1 cellular context compared by ENCODE assay signal in the genomic region with DNA sequence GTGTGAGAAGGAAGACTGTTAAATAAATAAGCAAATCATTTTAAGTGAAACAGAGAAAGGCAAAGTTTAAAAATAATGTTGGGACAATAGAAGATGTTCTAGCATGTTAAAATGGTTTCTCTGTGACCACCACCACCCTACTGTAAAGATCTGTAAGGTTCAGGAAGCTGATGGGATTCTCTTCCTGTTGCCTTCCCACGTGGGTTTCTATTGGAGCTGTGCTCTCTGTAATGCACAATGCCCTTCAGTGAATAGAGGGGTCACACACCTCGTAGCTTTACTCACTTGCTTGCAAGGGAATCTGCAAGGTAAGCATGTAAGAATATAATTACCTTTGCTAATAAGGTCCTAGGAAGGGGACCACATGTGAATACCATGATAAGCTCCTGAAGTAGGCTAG.
TF ChIP-seq lines count a peak whose summit lies in the region.

No MANE protein-coding gene starts in this region.

TF ChIP-seq in GM23338, 12 proteins besides CTCF, POLR2A, EP300 and RAD21 (continued from another document):
- TF ChIP-seq, protein P1, sequence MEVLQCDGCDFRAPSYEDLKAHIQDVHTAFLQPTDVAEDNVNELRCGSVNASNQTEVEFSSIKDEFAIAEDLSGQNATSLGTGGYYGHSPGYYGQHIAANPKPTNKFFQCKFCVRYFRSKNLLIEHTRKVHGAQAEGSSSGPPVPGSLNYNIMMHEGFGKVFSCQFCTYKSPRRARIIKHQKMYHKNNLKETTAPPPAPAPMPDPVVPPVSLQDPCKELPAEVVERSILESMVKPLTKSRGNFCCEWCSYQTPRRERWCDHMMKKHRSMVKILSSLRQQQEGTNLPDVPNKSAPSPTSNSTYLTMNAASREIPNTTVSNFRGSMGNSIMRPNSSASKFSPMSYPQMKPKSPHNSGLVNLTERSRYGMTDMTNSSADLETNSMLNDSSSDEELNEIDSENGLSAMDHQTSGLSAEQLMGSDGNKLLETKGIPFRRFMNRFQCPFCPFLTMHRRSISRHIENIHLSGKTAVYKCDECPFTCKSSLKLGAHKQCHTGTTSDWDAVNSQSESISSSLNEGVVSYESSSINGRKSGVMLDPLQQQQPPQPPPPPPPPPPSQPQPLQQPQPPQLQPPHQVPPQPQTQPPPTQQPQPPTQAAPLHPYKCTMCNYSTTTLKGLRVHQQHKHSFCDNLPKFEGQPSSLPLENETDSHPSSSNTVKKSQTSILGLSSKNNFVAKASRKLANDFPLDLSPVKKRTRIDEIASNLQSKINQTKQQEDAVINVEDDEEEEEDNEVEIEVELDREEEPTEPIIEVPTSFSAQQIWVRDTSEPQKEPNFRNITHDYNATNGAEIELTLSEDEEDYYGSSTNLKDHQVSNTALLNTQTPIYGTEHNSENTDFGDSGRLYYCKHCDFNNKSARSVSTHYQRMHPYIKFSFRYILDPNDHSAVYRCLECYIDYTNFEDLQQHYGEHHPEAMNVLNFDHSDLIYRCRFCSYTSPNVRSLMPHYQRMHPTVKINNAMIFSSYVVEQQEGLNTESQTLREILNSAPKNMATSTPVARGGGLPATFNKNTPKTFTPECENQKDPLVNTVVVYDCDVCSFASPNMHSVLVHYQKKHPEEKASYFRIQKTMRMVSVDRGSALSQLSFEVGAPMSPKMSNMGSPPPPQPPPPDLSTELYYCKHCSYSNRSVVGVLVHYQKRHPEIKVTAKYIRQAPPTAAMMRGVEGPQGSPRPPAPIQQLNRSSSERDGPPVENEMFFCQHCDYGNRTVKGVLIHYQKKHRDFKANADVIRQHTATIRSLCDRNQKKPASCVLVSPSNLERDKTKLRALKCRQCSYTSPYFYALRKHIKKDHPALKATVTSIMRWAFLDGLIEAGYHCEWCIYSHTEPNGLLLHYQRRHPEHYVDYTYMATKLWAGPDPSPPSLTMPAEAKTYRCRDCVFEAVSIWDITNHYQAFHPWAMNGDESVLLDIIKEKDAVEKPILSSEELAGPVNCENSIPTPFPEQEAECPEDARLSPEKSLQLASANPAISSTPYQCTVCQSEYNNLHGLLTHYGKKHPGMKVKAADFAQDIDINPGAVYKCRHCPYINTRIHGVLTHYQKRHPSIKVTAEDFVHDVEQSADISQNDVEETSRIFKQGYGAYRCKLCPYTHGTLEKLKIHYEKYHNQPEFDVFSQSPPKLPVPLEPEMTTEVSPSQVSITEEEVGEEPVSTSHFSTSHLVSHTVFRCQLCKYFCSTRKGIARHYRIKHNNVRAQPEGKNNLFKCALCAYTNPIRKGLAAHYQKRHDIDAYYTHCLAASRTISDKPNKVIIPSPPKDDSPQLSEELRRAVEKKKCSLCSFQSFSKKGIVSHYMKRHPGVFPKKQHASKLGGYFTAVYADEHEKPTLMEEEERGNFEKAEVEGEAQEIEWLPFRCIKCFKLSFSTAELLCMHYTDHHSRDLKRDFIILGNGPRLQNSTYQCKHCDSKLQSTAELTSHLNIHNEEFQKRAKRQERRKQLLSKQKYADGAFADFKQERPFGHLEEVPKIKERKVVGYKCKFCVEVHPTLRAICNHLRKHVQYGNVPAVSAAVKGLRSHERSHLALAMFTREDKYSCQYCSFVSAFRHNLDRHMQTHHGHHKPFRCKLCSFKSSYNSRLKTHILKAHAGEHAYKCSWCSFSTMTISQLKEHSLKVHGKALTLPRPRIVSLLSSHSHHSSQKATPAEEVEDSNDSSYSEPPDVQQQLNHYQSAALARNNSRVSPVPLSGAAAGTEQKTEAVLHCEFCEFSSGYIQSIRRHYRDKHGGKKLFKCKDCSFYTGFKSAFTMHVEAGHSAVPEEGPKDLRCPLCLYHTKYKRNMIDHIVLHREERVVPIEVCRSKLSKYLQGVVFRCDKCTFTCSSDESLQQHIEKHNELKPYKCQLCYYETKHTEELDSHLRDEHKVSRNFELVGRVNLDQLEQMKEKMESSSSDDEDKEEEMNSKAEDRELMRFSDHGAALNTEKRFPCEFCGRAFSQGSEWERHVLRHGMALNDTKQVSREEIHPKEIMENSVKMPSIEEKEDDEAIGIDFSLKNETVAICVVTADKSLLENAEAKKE (CRISPR knock-in tag; IDR thresholded peaks at IDR 0.05), result no peak
- TF ChIP-seq CREB1 (CRISPR knock-in tag; IDR thresholded peaks at IDR 0.05; ENCODE audit: low read depth) (no peak), NANOG (IDR thresholded peaks at IDR 0.05; ENCODE audit: borderline replicate concordance) (no peak), POLR2AphosphoS5 (IDR thresholded peaks at IDR 0.05; ENCODE audit: low read depth) (no peak), STAT1 (IDR thresholded peaks at IDR 0.05; ENCODE audit: unreplicated experiment) (no peak), EZH2 (IDR thresholded peaks at IDR 0.05; ENCODE audit: low read depth, unreplicated experiment) (no peak)
